Comparison of ENCODE assay signal across 1 cellular context in genomic region chr3:178435575-178435974, GRCh38.
TF ChIP-seq lines count a peak whose summit lies in the region.

No MANE protein-coding gene starts in this region.

TF ChIP-seq in H1, 55 proteins besides CTCF, POLR2A, EP300 and RAD21 (continued from another document):
- TF ChIP-seq HDAC6 (IDR thresholded peaks at IDR 0.05; ENCODE audit: low read depth, low read length) (no peak), EZH2 (IDR thresholded peaks at IDR 0.05; ENCODE audit: low read depth, low read length, severe bottlenecking) (no peak), BRCA1 (IDR thresholded peaks at IDR 0.05; ENCODE audit: low read depth, low read length) (no peak), CHD7 (IDR thresholded peaks at IDR 0.05; ENCODE audit: insufficient replicate concordance, low read length) (no peak), POU5F1 (IDR thresholded peaks at IDR 0.05; ENCODE audit: low read depth, low read length) (no peak), PHF8 (conservative IDR thresholded peaks at IDR 0.05; ENCODE audit: low read depth, low read length) (no peak), EGR1 (IDR thresholded peaks at IDR 0.05; ENCODE audit: borderline replicate concordance, low read depth, low read length) (no peak), BACH1 (IDR thresholded peaks at IDR 0.05; ENCODE audit: low read length) (no peak), CREB1 (IDR thresholded peaks at IDR 0.05) (no peak), SP2 (IDR thresholded peaks at IDR 0.05; ENCODE audit: low read length) (no peak), TCF12 (IDR thresholded peaks at IDR 0.05; ENCODE audit: low read depth, low read length) (no peak), FOSL1 (IDR thresholded peaks at IDR 0.05; ENCODE audit: insufficient read depth, low read depth, low read length) (no peak), CHD1 (IDR thresholded peaks at IDR 0.05; ENCODE audit: low read depth, low read length) (no peak), RFX5 (IDR thresholded peaks at IDR 0.05; ENCODE audit: borderline replicate concordance, low read depth, low read length) (no peak), MAX (IDR thresholded peaks at IDR 0.05) (no peak), TEAD4 (IDR thresholded peaks at IDR 0.05; ENCODE audit: low read depth, low read length) (no peak), ATF2 (IDR thresholded peaks at IDR 0.05; ENCODE audit: low read length) (no peak), KDM4A (IDR thresholded peaks at IDR 0.05; ENCODE audit: low read depth, low read length, severe bottlenecking) (no peak), RXRA (IDR thresholded peaks at IDR 0.05; ENCODE audit: insufficient read depth, low read depth, low read length) (no peak)
